9 cellular contexts compared by ENCODE assay signal in genomic region chr6:14596410-14596809, GRCh38.
DNase-seq lines count a peak whose midpoint lies in the region; ATAC-seq and TF ChIP-seq lines count a peak whose summit lies in the region.
"Had no signal": no experiment of that assay in that cellular context is flagged by ENCODE, and none has a peak within 500 bp of the region (broad histone marks: within the 10 kb centered on the region; RNA-seq: fewer than 3 reads in every experiment).

No MANE protein-coding gene starts in this region.

- H3K4me1 ChIP-seq in right cardiac atrium (ENCODE audit: control insufficient read depth, insufficient read depth, low read length) (no peaks in the 10 kb centered on the region), thyroid gland (no peaks in the 10 kb centered on the region)

- H3K27me3 ChIP-seq in right cardiac atrium (ENCODE audit: control insufficient read depth, insufficient read depth) (no peaks in the 10 kb centered on the region), thyroid gland (no peaks in the 10 kb centered on the region)

- 84% methylated on average over 4 of the region's 4 CpGs for WGBS in right cardiac atrium
- 89 to 95% methylated on average over 4 of the region's 4 CpGs for WGBS in thyroid gland, 2 donors

- no peak for ATAC-seq in right cardiac atrium
- no peak for ATAC-seq in GM21576 (IDR thresholded peaks at IDR 0.05; ENCODE audit: unreplicated experiment)

- no peaks in the 10 kb centered on the region for H3K36me3 ChIP-seq in thyroid gland

- in situ Hi-C loops in ACHN (cut with HindIII; ENCODE audit: low pct_ligation_motif_present, low pct_unique_long_range_greater_than_20kb, low sequenced_read_pairs), result no loop called here

- no peak overlapping the region for H3K4me3 ChIP-seq in AG10803 (ENCODE audit: low read length)
- no peak overlapping the region for H3K4me3 ChIP-seq in HFF-Myc (replicated peaks; ENCODE audit: low read depth, low read length)
- H3K4me3 ChIP-seq in right cardiac atrium (ENCODE audit: low read length), result no peak overlapping the region
- H3K4me3 ChIP-seq in thyroid gland (replicated peaks in 1 of 3), result no peak overlapping the region

- no peak for TF ChIP-seq POLR2A in thyroid gland (IDR thresholded peaks at IDR 0.05)

- intact Hi-C loops in right cardiac atrium (cut with DNase I) (no loop called here), thyroid gland (cut with DNase I) (no loop called here)

- H3K27ac ChIP-seq in right cardiac atrium (ENCODE audit: low read length) (no peak overlapping the region), thyroid gland (no peak overlapping the region)

- no peak for TF ChIP-seq CTCF in AG10803 (conservative IDR thresholded peaks at IDR 0.05; ENCODE audit: low read length)
- TF ChIP-seq CTCF in HFF-Myc (IDR thresholded peaks at IDR 0.05; ENCODE audit: low read depth, low read length, missing control alignments), result no peak
- no peak for TF ChIP-seq CTCF in thyroid gland (IDR thresholded peaks at IDR 0.05)

- H3K9me3 ChIP-seq in right cardiac atrium (ENCODE audit: control insufficient read depth, low read length) (no peaks in the 10 kb centered on the region), thyroid gland (no peaks in the 10 kb centered on the region)

- DNase-seq in AG10803 (ENCODE audit: low read depth) (peak; percentile 24), HFF-Myc (ENCODE audit: extremely low read depth, low read depth) (peak; percentile 46), SW480 (ENCODE audit: low spot score) (peak; percentile 97), right cardiac atrium (peak; percentile 38 to 63 (median 56)), thyroid gland (no peak), ACHN (no peak)
- no peak for DNase-seq in activated CD4-positive, CD25-positive, alpha-beta regulatory T cell (lab: John Stamatoyannopoulos, UW)
- DNase-seq: NCI-H524 had no signal

Comparison
In these comparisons a context has a peak if more than half of its experiments do, and no peak if none do; other contexts are left out.
1. DNase-seq: peak in AG10803 (single experiment), HFF-Myc (single experiment), SW480 (single experiment) and right cardiac atrium (3 of 3); none in thyroid gland (0 of 2), activated CD4-positive, CD25-positive, alpha-beta regulatory T cell (0 of 4) and ACHN (single experiment).